Comparison of ENCODE assay signal across 22 cellular contexts in genomic region chr5:15627647-15628046, GRCh38.
DNase-seq lines count a peak whose midpoint lies in the region; TF ChIP-seq lines count a peak whose summit lies in the region.
"Had no signal": no experiment of that assay in that cellular context is flagged by ENCODE, and none has a peak within 500 bp of the region (broad histone marks: within the 10 kb centered on the region; RNA-seq: fewer than 3 reads in every experiment).

No MANE protein-coding gene starts in this region.

- H3K4me2 ChIP-seq in BLaER1, result 0 out of 2 replicates have a peak overlapping the region, but pooled peaks have one; percentile 3
- H3K4me2 ChIP-seq: A549 had no signal

- H3K27ac Mint-ChIP-seq in activated T-helper 1 cell treated with anti-CD3 and anti-CD28 coated beads, Interleukin-12 subunit alpha, Interleukin-12 subunit beta, Interleukin-2, Interleukin-4 antibody, amounts not matched to agents 30 ng/mL and 10 ng/mL and 1 ng/mL, durations not matched to agents 14 hours and 24 hours and 36 hours, result no peak overlapping the region
- H3K27ac Mint-ChIP-seq: CD4-positive, CD25-positive, alpha-beta regulatory T cell; CD8-positive, alpha-beta T cell; H9 had no signal

- no peak overlapping the region for H3K4me3 Mint-ChIP-seq in activated T-helper 1 cell treated with anti-CD3 and anti-CD28 coated beads, Interleukin-12 subunit alpha, Interleukin-12 subunit beta, Interleukin-2, Interleukin-4 antibody, amounts not matched to agents 30 ng/mL and 10 ng/mL and 1 ng/mL, durations not matched to agents 14 hours and 24 hours and 36 hours
- H3K4me3 Mint-ChIP-seq: CD4-positive, CD25-positive, alpha-beta regulatory T cell; CD8-positive, alpha-beta T cell; H9 had no signal

- 0 out of 2 replicates have a peak, but pooled peaks cover 4% of the 10 kb centered on the region for H3K4me1 ChIP-seq in BLaER1
- peaks cover 0 to 20% (median 0%) of the 10 kb centered on the region in 5 donors for H3K4me1 ChIP-seq in subcutaneous abdominal adipose tissue (ENCODE audit: control insufficient read depth in 5 of 5, insufficient read depth in 5 of 5, low read length in 5 of 5)
- H3K4me1 ChIP-seq: A549, BE2C, Caco-2 had no signal

- H3K4me3 ChIP-seq in BLaER1 (no peak overlapping the region), subcutaneous abdominal adipose tissue (ENCODE audit: low read depth in 1 of 5, low read length in 5 of 5) (no peak overlapping the region), WERI-Rb-1 (ENCODE audit: low read depth, low read length) (no peak overlapping the region)
- H3K4me3 ChIP-seq: A549, GM12878, GM23248 had no signal

- H3K27me3 Mint-ChIP-seq in activated T-helper 1 cell treated with anti-CD3 and anti-CD28 coated beads, Interleukin-12 subunit alpha, Interleukin-12 subunit beta, Interleukin-2, Interleukin-4 antibody, amounts not matched to agents 30 ng/mL and 10 ng/mL and 1 ng/mL, durations not matched to agents 14 hours and 24 hours and 36 hours (ENCODE audit: insufficient read depth), result no peaks in the 10 kb centered on the region
- H3K27me3 Mint-ChIP-seq: CD4-positive, CD25-positive, alpha-beta regulatory T cell had no signal

- H3K27me3 ChIP-seq in BLaER1 (no peaks in the 10 kb centered on the region), subcutaneous abdominal adipose tissue (ENCODE audit: control insufficient read depth in 5 of 5, insufficient read depth in 4 of 5, low read length in 5 of 5) (no peaks in the 10 kb centered on the region), WERI-Rb-1 (ENCODE audit: insufficient read depth, low read depth, severe bottlenecking) (no peaks in the 10 kb centered on the region)
- H3K27me3 ChIP-seq: BE2C had no signal

- intact Hi-C loops in activated T-helper 1 cell treated with anti-CD3 and anti-CD28 coated beads, Interleukin-12 subunit alpha, Interleukin-12 subunit beta, Interleukin-2, Interleukin-4 antibody, amounts not matched to agents 30 ng/mL and 10 ng/mL and 1 ng/mL, durations not matched to agents 14 hours and 24 hours and 36 hours (cut with micrococcal nuclease), result no loop called here

- DNase-seq in MV-4-11 (lab: John Stamatoyannopoulos, UW) (peak; percentile 24), lung microvascular endothelial cell (ENCODE audit: low read depth in 2 of 2) (peak; percentile 12 to 61), WERI-Rb-1 (no peak), DMS79 (lab: John Stamatoyannopoulos, UW) (no peak)
- DNase-seq in activated T-helper 1 cell treated with anti-CD3 and anti-CD28 coated beads, Interleukin-12 subunit alpha, Interleukin-12 subunit beta, Interleukin-2, Interleukin-4 antibody, amounts not matched to agents 30 ng/mL and 10 ng/mL and 1 ng/mL, durations not matched to agents 14 hours and 24 hours and 36 hours (ENCODE audit: low spot score), result no peak
- DNase-seq: 8988T; ACHN; AML-193; BE2C; Caco-2; CD4-positive, CD25-positive, alpha-beta regulatory T cell; CD8-positive, alpha-beta T cell; DMS153; EL; GDM1; GM23248; H9 had no signal

- no peak overlapping the region for H3K27ac ChIP-seq in BLaER1
- peak overlapping the region; percentile 14 for H3K27ac ChIP-seq in subcutaneous abdominal adipose tissue (ENCODE audit: low read depth, low read length)
- H3K27ac ChIP-seq in WERI-Rb-1, result no peak overlapping the region
- H3K27ac ChIP-seq: A549, C4-2B, GM23248 had no signal

- H3K36me3 Mint-ChIP-seq in activated T-helper 1 cell treated with anti-CD3 and anti-CD28 coated beads, Interleukin-12 subunit alpha, Interleukin-12 subunit beta, Interleukin-2, Interleukin-4 antibody, amounts not matched to agents 30 ng/mL and 10 ng/mL and 1 ng/mL, durations not matched to agents 14 hours and 24 hours and 36 hours (ENCODE audit: low read depth), result no peaks in the 10 kb centered on the region
- H3K36me3 Mint-ChIP-seq: CD4-positive, CD25-positive, alpha-beta regulatory T cell; CD8-positive, alpha-beta T cell had no signal

- H3K9me3 Mint-ChIP-seq in activated T-helper 1 cell treated with anti-CD3 and anti-CD28 coated beads, Interleukin-12 subunit alpha, Interleukin-12 subunit beta, Interleukin-2, Interleukin-4 antibody, amounts not matched to agents 30 ng/mL and 10 ng/mL and 1 ng/mL, durations not matched to agents 14 hours and 24 hours and 36 hours, result no peaks in the 10 kb centered on the region
- H3K9me3 Mint-ChIP-seq: H9 had no signal

- no peaks in the 10 kb centered on the region for H3K36me3 ChIP-seq in BLaER1
- H3K36me3 ChIP-seq in subcutaneous abdominal adipose tissue (ENCODE audit: control insufficient read depth in 5 of 5, insufficient read depth in 5 of 5, low read length in 5 of 5), result no peaks in the 10 kb centered on the region
- no peaks in the 10 kb centered on the region for H3K36me3 ChIP-seq in WERI-Rb-1
- H3K36me3 ChIP-seq: BE2C had no signal

- no peaks in the 10 kb centered on the region for H3K4me1 Mint-ChIP-seq in activated T-helper 1 cell treated with anti-CD3 and anti-CD28 coated beads, Interleukin-12 subunit alpha, Interleukin-12 subunit beta, Interleukin-2, Interleukin-4 antibody, amounts not matched to agents 30 ng/mL and 10 ng/mL and 1 ng/mL, durations not matched to agents 14 hours and 24 hours and 36 hours (ENCODE audit: low read depth)
- H3K4me1 Mint-ChIP-seq: CD4-positive, CD25-positive, alpha-beta regulatory T cell had no signal

- no peaks in the 10 kb centered on the region for H3K9me3 ChIP-seq in BLaER1
- H3K9me3 ChIP-seq in subcutaneous abdominal adipose tissue (ENCODE audit: control insufficient read depth in 5 of 5, low read length in 5 of 5), result no peaks in the 10 kb centered on the region
- H3K9me3 ChIP-seq in WERI-Rb-1 (ENCODE audit: severe bottlenecking), result no peaks in the 10 kb centered on the region
- H3K9me3 ChIP-seq: A549, BE2C, Caco-2 had no signal

- H3K9ac ChIP-seq in BLaER1, result no peak overlapping the region
- H3K9ac ChIP-seq in subcutaneous abdominal adipose tissue (ENCODE audit: low read length in 5 of 5), result no peak overlapping the region
- H3K9ac ChIP-seq: GM23248 had no signal

- TF ChIP-seq CTCF in WERI-Rb-1 (IDR thresholded peaks at IDR 0.05; ENCODE audit: low read depth, low read length), result no peak

- H4K20me1 ChIP-seq in BLaER1, result no peaks in the 10 kb centered on the region

Comparison
In these comparisons a context has a peak if more than half of its experiments do, and no peak if none do; other contexts are left out.
1. DNase-seq: peak in MV-4-11 (single experiment) and lung microvascular endothelial cell (2 of 2); none in WERI-Rb-1 (single experiment), DMS79 (single experiment) and activated T-helper 1 cell treated with anti-CD3 and anti-CD28 coated beads, Interleukin-12 subunit alpha, Interleukin-12 subunit beta, Interleukin-2, Interleukin-4 antibody, amounts not matched to agents 30 ng/mL and 10 ng/mL and 1 ng/mL, durations not matched to agents 14 hours and 24 hours and 36 hours (single experiment).